In genomic region chr2:127650041-127650784, GRCh38 we compare ENCODE assay signal across 10 cellular contexts. TPM values are rescaled to one million over a fixed set of nuclear protein-coding genes. Genes with fewer than 3 reads are reported as not detected.
DNase-seq lines count a peak whose midpoint lies in the region; ATAC-seq and TF ChIP-seq lines count a peak whose summit lies in the region.
"Had no signal": no experiment of that assay in that cellular context is flagged by ENCODE, and none has a peak within 500 bp of the region (broad histone marks: within the 10 kb centered on the region; RNA-seq: fewer than 3 reads in every experiment).

No MANE protein-coding gene starts in this region.

- H3K4me3 ChIP-seq in upper lobe of right lung, result no peak overlapping the region
- no peak overlapping the region for H3K4me3 ChIP-seq in WERI-Rb-1 (ENCODE audit: low read depth, low read length)
- H3K4me3 ChIP-seq: pancreas had no signal

- intact Hi-C loops in upper lobe of right lung (cut with DNase I), result no loop called here

- DNase-seq in activated T-cell treated with anti-CD3 and anti-CD28 coated beads, Interleukin-2, amount 50 U/mL, for 72 hours, result no peak
- no peak for DNase-seq in activated T-cell treated with anti-CD3 and anti-CD28 coated beads for 4 hours
- no peak for DNase-seq in mesothelial cell of epicardium (ENCODE audit: low spot score in 2 of 2, unreplicated experiment in 2 of 2)
- DNase-seq in upper lobe of right lung, result no peak
- no peak for DNase-seq in WERI-Rb-1
- DNase-seq in DMS 273 treated with DMSO at 0.1 percent for 48 hours (lab: John Stamatoyannopoulos, UW), result no peak
- no peak for DNase-seq in epidermal melanocyte (ENCODE audit: insufficient read length, low spot score)
- DNase-seq: SIG-M5 had no signal

- peaks cover 15% of the 10 kb centered on the region for H3K4me1 ChIP-seq in upper lobe of right lung

- no peaks in the 10 kb centered on the region for H3K36me3 Mint-ChIP-seq in activated T-cell treated with anti-CD3 and anti-CD28 coated beads, Interleukin-2, amount 50 U/mL, for 72 hours (ENCODE audit: insufficient read depth in 2 of 2)
- H3K36me3 Mint-ChIP-seq in brain, result no peaks in the 10 kb centered on the region
- H3K36me3 Mint-ChIP-seq in mesothelial cell of epicardium, result no peaks in the 10 kb centered on the region

- H3K36me3 ChIP-seq in upper lobe of right lung, result no peaks in the 10 kb centered on the region
- H3K36me3 ChIP-seq in WERI-Rb-1, result no peaks in the 10 kb centered on the region
- H3K36me3 ChIP-seq: pancreas had no signal

- H3K27ac ChIP-seq in upper lobe of right lung, result no peak overlapping the region
- no peak overlapping the region for H3K27ac ChIP-seq in WERI-Rb-1
- H3K27ac ChIP-seq: pancreas had no signal

- TF ChIP-seq CTCF in brain (conservative IDR thresholded peaks at IDR 0.05) (peak; percentile 24 to 48), mesothelial cell of epicardium (IDR thresholded peaks at IDR 0.05; ENCODE audit: unreplicated experiment) (peak; percentile 62), upper lobe of right lung (IDR thresholded peaks at IDR 0.05) (peak; percentile 7), WERI-Rb-1 (IDR thresholded peaks at IDR 0.05; ENCODE audit: low read depth, low read length) (no peak)

- H3K27ac Mint-ChIP-seq in activated T-cell treated with anti-CD3 and anti-CD28 coated beads, Interleukin-2, amount 50 U/mL, for 72 hours, result no peak overlapping the region
- peak overlapping the region in 1 of 5 experiments; percentile 90 for H3K27ac Mint-ChIP-seq in brain
- H3K27ac Mint-ChIP-seq in mesothelial cell of epicardium, result no peak overlapping the region

- H3K4me1 Mint-ChIP-seq in activated T-cell treated with anti-CD3 and anti-CD28 coated beads, Interleukin-2, amount 50 U/mL, for 72 hours (ENCODE audit: low read depth), result peaks cover 15% of the 10 kb centered on the region
- peaks cover 55% of the 10 kb centered on the region for H3K4me1 Mint-ChIP-seq in brain
- peaks cover 18% of the 10 kb centered on the region for H3K4me1 Mint-ChIP-seq in mesothelial cell of epicardium

- H3K27me3 ChIP-seq in upper lobe of right lung, result no peaks in the 10 kb centered on the region
- no peaks in the 10 kb centered on the region for H3K27me3 ChIP-seq in WERI-Rb-1 (ENCODE audit: insufficient read depth, low read depth, severe bottlenecking)
- H3K27me3 ChIP-seq: pancreas had no signal

- ATAC-seq in activated T-cell treated with anti-CD3 and anti-CD28 coated beads, Interleukin-2, amount 50 U/mL, for 72 hours (replicated peaks in 1 of 2), result peak; percentile 9 to 12
- ATAC-seq in upper lobe of right lung, result no peak

- H3K9me3 Mint-ChIP-seq in activated T-cell treated with anti-CD3 and anti-CD28 coated beads, Interleukin-2, amount 50 U/mL, for 72 hours, result no peaks in the 10 kb centered on the region
- H3K9me3 Mint-ChIP-seq in brain (no peaks in the 10 kb centered on the region), mesothelial cell of epicardium (no peaks in the 10 kb centered on the region)

- H3K27me3 Mint-ChIP-seq in activated T-cell treated with anti-CD3 and anti-CD28 coated beads, Interleukin-2, amount 50 U/mL, for 72 hours (ENCODE audit: low read depth), result no peaks in the 10 kb centered on the region
- peaks cover 10% of the 10 kb centered on the region for H3K27me3 Mint-ChIP-seq in brain
- H3K27me3 Mint-ChIP-seq in mesothelial cell of epicardium (ENCODE audit: low read depth), result no peaks in the 10 kb centered on the region

- H3K9me3 ChIP-seq in upper lobe of right lung, result no peaks in the 10 kb centered on the region
- H3K9me3 ChIP-seq in WERI-Rb-1 (ENCODE audit: severe bottlenecking), result no peaks in the 10 kb centered on the region
- H3K9me3 ChIP-seq: pancreas had no signal

- H3K4me3 Mint-ChIP-seq in activated T-cell treated with anti-CD3 and anti-CD28 coated beads, Interleukin-2, amount 50 U/mL, for 72 hours, result no peak overlapping the region
- H3K4me3 Mint-ChIP-seq in brain (no peak overlapping the region), mesothelial cell of epicardium (no peak overlapping the region)

RNA-seq across cellular contexts. Expression of gene GPR17, which starts 4.3 kb away (rescaled TPM):
- total RNA-seq in activated T-cell treated with anti-CD3 and anti-CD28 coated beads, Interleukin-2, amount 50 U/mL, for 72 hours, result not detected
- polyA plus RNA-seq in brain (ENCODE audit: insufficient read depth, low read depth, low replicate concordance), result 15.5 TPM
- total RNA-seq in mesothelial cell of epicardium (not detected in 3 replicates), upper lobe of right lung (0.49 TPM)
- total RNA-seq: pancreas had no signal

RNA-seq across cellular contexts. Expression of gene LIMS2, which starts 25.1 kb away (rescaled TPM):
- total RNA-seq in activated T-cell treated with anti-CD3 and anti-CD28 coated beads, Interleukin-2, amount 50 U/mL, for 72 hours, result 10 to 100 TPM in 1 of 2 donors, 1 to 10 TPM in 1; 6.4 to 10.3 TPM
- polyA plus RNA-seq in brain (ENCODE audit: insufficient read depth, low read depth, low replicate concordance), result 10.5 TPM
- total RNA-seq in mesothelial cell of epicardium (11.9 to 13.0 TPM (median 11.9 TPM) in 3 replicates), upper lobe of right lung (161 TPM)

RNA-seq across cellular contexts. Expression of gene SFT2D3, which starts 51.1 kb away (rescaled TPM):
- total RNA-seq in activated T-cell treated with anti-CD3 and anti-CD28 coated beads, Interleukin-2, amount 50 U/mL, for 72 hours, result 1 to 10 TPM; 3.7 to 4.7 TPM
- polyA plus RNA-seq in brain (ENCODE audit: insufficient read depth, low read depth, low replicate concordance), result 5.2 TPM
- total RNA-seq in mesothelial cell of epicardium, result 11.6 to 12.9 TPM (median 12.1 TPM) in 3 replicates
- total RNA-seq in upper lobe of right lung, result 7.7 TPM

Comparison
In these comparisons a context has a peak if more than half of its experiments do, and no peak if none do; other contexts are left out.
1. RNA of gene LIMS2, which starts 25.1 kb away (total RNA-seq): 161 TPM in upper lobe of right lung (single experiment); 11.9 to 13.0 TPM in mesothelial cell of epicardium and 6.4 to 10.3 TPM in activated T-cell treated with anti-CD3 and anti-CD28 coated beads, Interleukin-2, amount 50 U/mL, for 72 hours; every median in the first group is over 10 times any median in the second.